24 cellular contexts compared by ENCODE assay signal in the genomic region with DNA sequence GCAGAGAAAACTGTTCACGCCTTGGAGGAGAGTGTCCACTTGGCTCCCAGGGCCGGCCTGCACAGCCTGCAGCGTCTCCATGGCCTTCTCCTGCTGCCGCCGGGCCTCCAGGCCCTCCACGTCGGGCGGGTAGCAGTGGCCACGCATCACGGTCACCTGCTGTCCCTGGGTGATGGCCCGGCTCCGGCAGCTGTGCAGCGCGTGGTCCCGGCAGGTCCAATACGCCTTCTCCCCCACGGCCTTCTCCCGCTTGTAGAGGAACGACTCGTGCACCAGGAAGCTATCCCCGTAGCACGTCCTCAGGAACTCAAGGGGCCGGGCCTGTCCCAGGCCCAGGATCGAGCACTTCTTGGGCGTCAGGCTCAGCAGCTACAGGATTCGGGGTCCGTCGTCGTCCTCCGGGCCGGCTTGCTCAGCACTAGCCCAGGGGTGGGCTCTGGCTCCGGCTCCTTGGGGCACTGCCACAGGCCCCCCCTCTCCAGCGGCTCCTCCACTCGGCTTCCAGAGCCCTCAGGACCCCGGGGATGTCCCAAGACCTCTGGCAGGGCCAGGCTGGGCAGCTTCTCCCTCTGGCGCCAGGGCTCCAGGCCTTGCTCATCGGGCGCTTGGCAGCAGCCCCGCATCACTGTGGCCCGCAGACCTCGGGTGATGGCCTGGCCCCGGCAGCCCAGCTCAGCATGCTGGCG.
"Had no signal": no experiment of that assay in that cellular context is flagged by ENCODE, and none has a peak within 500 bp of the region (broad histone marks: within the 10 kb centered on the region; RNA-seq: fewer than 3 reads in every experiment).

No MANE protein-coding gene starts in this region.

- H3K9ac ChIP-seq: neural progenitor cell had no signal

- H3K27me3 ChIP-seq: heart right ventricle, neural progenitor cell, sigmoid colon, suprapubic skin, transverse colon, vagina had no signal

- H3K27ac Mint-ChIP-seq: activated B cell treated with CpG ODN at 0.5 μM for 24 hours; activated CD4-positive, alpha-beta T cell treated with anti-CD3 and anti-CD28 coated beads for 36 hours; activated naive CD8-positive, alpha-beta T cell; activated T-cell treated with anti-CD3 and anti-CD28 coated beads, Interleukin-2, amount 50 U/mL, for 24 hours; activated T-helper 2 cell treated with anti-CD3 and anti-CD28 coated beads, Interferon-gamma antibody, Interleukin-2, Interleukin-4, amounts not matched to agents 10 μg/mL and 5 μg/mL and 100 μg/mL, durations not matched to agents 14 hours and 24 hours and 36 hours; mesothelial cell of epicardium; naive thymus-derived CD8-positive, alpha-beta T cell; neural progenitor cell; stimulated activated naive CD8-positive, alpha-beta T cell treated with anti-CD3 and anti-CD28 coated beads, Interleukin-15, Interleukin-2, amounts not matched to agents 100 ng/mL and 50 ng/mL, for 24 hours; T-helper 17 cell had no signal

- H3K9me3 Mint-ChIP-seq: activated B cell treated with CpG ODN at 0.5 μM for 24 hours; activated T-cell treated with anti-CD3 and anti-CD28 coated beads, Interleukin-2, amount 50 U/mL, for 24 hours; activated T-helper 2 cell treated with anti-CD3 and anti-CD28 coated beads, Interferon-gamma antibody, Interleukin-2, Interleukin-4, amounts not matched to agents 10 μg/mL and 5 μg/mL and 100 μg/mL, durations not matched to agents 14 hours and 24 hours and 36 hours; mesothelial cell of epicardium; naive thymus-derived CD8-positive, alpha-beta T cell; neural progenitor cell; stimulated activated naive CD8-positive, alpha-beta T cell treated with anti-CD3 and anti-CD28 coated beads, Interleukin-15, Interleukin-2, amounts not matched to agents 100 ng/mL and 50 ng/mL, for 24 hours had no signal

- H3K4me3 ChIP-seq: coronary artery, heart right ventricle, neural progenitor cell, sigmoid colon, suprapubic skin, transverse colon, vagina had no signal

- DNase-seq: activated B cell treated with CpG ODN at 0.5 μM for 24 hours; activated CD4-positive, alpha-beta T cell treated with anti-CD3 and anti-CD28 coated beads for 36 hours; activated CD4-positive, alpha-beta T cell treated with anti-CD3 and anti-CD28 coated beads, Interleukin-2, amount 50 U/mL, for 4 hours; activated CD8-positive, alpha-beta memory T cell treated with anti-CD3 and anti-CD28 coated beads for 24 hours; activated CD8-positive, alpha-beta memory T cell treated with anti-CD3 and anti-CD28 coated beads, Interleukin-2, amount 50 U/mL, for 4 hours; activated naive CD4-positive, alpha-beta T cell; activated T-cell treated with anti-CD3 and anti-CD28 coated beads, Interleukin-2, amount 50 U/mL, for 24 hours; amniotic stem cell; foreskin fibroblast; heart right ventricle; sigmoid colon; stimulated activated CD4-positive, alpha-beta T cell treated with anti-CD3 and anti-CD28 coated beads, Interleukin-4, amount 100 ng/mL, for 24 hours; T-helper 17 cell; transverse colon had no signal

- H3K4me1 Mint-ChIP-seq: activated B cell treated with CpG ODN at 0.5 μM for 24 hours; activated CD4-positive, alpha-beta T cell treated with anti-CD3 and anti-CD28 coated beads for 36 hours; mesothelial cell of epicardium; naive thymus-derived CD8-positive, alpha-beta T cell; neural progenitor cell; T-helper 17 cell had no signal

- H3K4me1 ChIP-seq: heart right ventricle, neural progenitor cell, sigmoid colon, suprapubic skin, transverse colon, vagina had no signal

- H3K9me3 ChIP-seq: heart right ventricle, sigmoid colon, suprapubic skin, transverse colon, vagina had no signal

- H3K36me3 Mint-ChIP-seq: activated naive CD8-positive, alpha-beta T cell; mesothelial cell of epicardium; naive thymus-derived CD8-positive, alpha-beta T cell; neural progenitor cell had no signal

- H3K27ac ChIP-seq: coronary artery, heart right ventricle, neural progenitor cell, sigmoid colon, suprapubic skin, transverse colon, vagina had no signal

- H3K4me3 Mint-ChIP-seq: activated B cell treated with CpG ODN at 0.5 μM for 24 hours; activated CD4-positive, alpha-beta T cell treated with anti-CD3 and anti-CD28 coated beads for 36 hours; activated naive CD8-positive, alpha-beta T cell; activated T-cell treated with anti-CD3 and anti-CD28 coated beads, Interleukin-2, amount 50 U/mL, for 24 hours; mesothelial cell of epicardium; naive thymus-derived CD8-positive, alpha-beta T cell; neural progenitor cell; stimulated activated naive CD8-positive, alpha-beta T cell treated with anti-CD3 and anti-CD28 coated beads, Interleukin-15, Interleukin-2, amounts not matched to agents 100 ng/mL and 50 ng/mL, for 24 hours; T-helper 17 cell had no signal

- H3K36me3 ChIP-seq: heart right ventricle, neural progenitor cell, sigmoid colon, suprapubic skin, transverse colon, vagina had no signal

- ATAC-seq: activated CD4-positive, alpha-beta T cell treated with anti-CD3 and anti-CD28 coated beads for 36 hours; left lobe of liver; naive thymus-derived CD8-positive, alpha-beta T cell; T-helper 17 cell had no signal
